Comparison of ENCODE assay signal across 1 cellular context in the genomic region with DNA sequence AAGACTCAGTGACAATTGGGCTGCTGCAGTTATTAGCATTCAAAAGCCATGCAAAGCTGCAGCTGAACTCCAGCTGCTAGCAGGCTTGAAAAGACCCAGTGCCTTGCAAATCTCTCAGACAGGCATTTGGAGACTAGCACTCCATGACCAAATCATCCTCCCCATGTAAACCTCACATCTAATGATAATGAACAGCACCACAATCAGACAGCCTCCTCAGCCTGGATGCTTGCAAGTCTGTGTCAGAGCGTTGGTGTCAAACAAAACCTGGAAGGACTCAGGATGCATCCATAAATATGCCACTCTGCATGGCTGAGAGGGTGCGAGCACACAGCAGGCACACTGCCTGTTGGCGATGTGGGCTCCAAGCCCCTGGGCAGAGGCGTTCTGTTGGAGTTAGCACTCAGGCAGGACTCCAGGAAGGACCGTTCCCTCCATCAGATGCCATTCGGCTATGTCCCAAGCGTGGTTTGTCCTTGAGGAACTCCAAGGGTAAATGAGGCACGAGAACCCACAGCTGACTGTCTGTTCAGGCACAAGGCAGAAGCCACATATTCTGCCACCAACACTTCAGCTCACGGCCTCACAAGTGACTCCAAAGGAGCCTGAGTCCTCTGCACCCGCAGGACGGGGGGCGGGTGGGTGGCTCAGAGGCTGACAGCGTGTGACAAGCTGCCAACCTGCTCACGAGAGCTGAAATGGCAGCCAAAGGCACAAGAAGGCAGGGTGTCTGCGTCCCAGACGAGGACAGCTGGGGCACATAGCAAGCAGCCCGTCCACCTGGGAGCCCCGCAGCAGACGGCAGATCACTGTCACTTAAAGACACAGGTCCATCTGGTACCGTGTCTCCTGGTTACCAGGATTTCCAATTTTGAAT.
TF ChIP-seq lines count a peak whose summit lies in the region.

No MANE protein-coding gene starts in this region.

TF ChIP-seq in GM23338, 12 proteins besides CTCF, POLR2A, EP300 and RAD21 (continued from another document):
- TF ChIP-seq CREB1 (CRISPR knock-in tag; IDR thresholded peaks at IDR 0.05; ENCODE audit: low read depth), result no peak
- TF ChIP-seq STAT1 (IDR thresholded peaks at IDR 0.05; ENCODE audit: unreplicated experiment), result no peak
- TF ChIP-seq EZH2 (IDR thresholded peaks at IDR 0.05; ENCODE audit: low read depth, unreplicated experiment), result no peak
- TF ChIP-seq, protein P1, sequence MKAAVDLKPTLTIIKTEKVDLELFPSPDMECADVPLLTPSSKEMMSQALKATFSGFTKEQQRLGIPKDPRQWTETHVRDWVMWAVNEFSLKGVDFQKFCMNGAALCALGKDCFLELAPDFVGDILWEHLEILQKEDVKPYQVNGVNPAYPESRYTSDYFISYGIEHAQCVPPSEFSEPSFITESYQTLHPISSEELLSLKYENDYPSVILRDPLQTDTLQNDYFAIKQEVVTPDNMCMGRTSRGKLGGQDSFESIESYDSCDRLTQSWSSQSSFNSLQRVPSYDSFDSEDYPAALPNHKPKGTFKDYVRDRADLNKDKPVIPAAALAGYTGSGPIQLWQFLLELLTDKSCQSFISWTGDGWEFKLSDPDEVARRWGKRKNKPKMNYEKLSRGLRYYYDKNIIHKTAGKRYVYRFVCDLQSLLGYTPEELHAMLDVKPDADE (IDR thresholded peaks at IDR 0.05), result no peak
- TF ChIP-seq, protein P2, sequence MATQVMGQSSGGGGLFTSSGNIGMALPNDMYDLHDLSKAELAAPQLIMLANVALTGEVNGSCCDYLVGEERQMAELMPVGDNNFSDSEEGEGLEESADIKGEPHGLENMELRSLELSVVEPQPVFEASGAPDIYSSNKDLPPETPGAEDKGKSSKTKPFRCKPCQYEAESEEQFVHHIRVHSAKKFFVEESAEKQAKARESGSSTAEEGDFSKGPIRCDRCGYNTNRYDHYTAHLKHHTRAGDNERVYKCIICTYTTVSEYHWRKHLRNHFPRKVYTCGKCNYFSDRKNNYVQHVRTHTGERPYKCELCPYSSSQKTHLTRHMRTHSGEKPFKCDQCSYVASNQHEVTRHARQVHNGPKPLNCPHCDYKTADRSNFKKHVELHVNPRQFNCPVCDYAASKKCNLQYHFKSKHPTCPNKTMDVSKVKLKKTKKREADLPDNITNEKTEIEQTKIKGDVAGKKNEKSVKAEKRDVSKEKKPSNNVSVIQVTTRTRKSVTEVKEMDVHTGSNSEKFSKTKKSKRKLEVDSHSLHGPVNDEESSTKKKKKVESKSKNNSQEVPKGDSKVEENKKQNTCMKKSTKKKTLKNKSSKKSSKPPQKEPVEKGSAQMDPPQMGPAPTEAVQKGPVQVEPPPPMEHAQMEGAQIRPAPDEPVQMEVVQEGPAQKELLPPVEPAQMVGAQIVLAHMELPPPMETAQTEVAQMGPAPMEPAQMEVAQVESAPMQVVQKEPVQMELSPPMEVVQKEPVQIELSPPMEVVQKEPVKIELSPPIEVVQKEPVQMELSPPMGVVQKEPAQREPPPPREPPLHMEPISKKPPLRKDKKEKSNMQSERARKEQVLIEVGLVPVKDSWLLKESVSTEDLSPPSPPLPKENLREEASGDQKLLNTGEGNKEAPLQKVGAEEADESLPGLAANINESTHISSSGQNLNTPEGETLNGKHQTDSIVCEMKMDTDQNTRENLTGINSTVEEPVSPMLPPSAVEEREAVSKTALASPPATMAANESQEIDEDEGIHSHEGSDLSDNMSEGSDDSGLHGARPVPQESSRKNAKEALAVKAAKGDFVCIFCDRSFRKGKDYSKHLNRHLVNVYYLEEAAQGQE (IDR thresholded peaks at IDR 0.05; ENCODE audit: unreplicated experiment), result no peak
- TF ChIP-seq EZH2phosphoT487 (IDR thresholded peaks at IDR 0.05; ENCODE audit: unreplicated experiment), result no peak
- TF ChIP-seq ZNF331 (CRISPR knock-in tag; IDR thresholded peaks at IDR 0.05; ENCODE audit: low read depth), result no peak
- no peak for TF ChIP-seq NANOG (IDR thresholded peaks at IDR 0.05; ENCODE audit: borderline replicate concordance)
